ENCODE assay signal across 19 cellular contexts in genomic region chr10:32265756-32266155, GRCh38.
DNase-seq lines count a peak whose midpoint lies in the region; ATAC-seq, FAIRE-seq and TF ChIP-seq lines count a peak whose summit lies in the region.
"Had no signal": no experiment of that assay in that cellular context is flagged by ENCODE, and none has a peak within 500 bp of the region (broad histone marks: within the 10 kb centered on the region; RNA-seq: fewer than 3 reads in every experiment).

No MANE protein-coding gene starts in this region.

- FAIRE-seq in D721Med (lab: Jason Lieb, UNC), result peak; percentile 80
- FAIRE-seq: A549, G401.6, GM12892, GM18507, H1 had no signal

- TF ChIP-seq CTCF in SK-N-SH (IDR thresholded peaks at IDR 0.05) (no peak), D721Med (IDR thresholded peaks at IDR 0.05; ENCODE audit: insufficient read depth, missing control alignments) (no peak)

- no peak for ATAC-seq in SK-N-SH treated with all-trans-retinoic acid at 6 μM for 48 hours

- WGBS in SK-N-SH (ENCODE audit: low lambda C conversion rate), result 88% methylated on average over 2 of the region's 2 CpGs

- H3K9me2 ChIP-seq in SK-N-SH, result no peaks in the 10 kb centered on the region

- no peak overlapping the region for H3K9ac ChIP-seq in SK-N-SH
- H3K9ac ChIP-seq: KMS-11 had no signal

- peaks cover 38% of the 10 kb centered on the region in 2 experiments for H3K36me3 ChIP-seq in SK-N-SH (replicated peaks in 1 of 2; ENCODE audit: control insufficient read depth in 1 of 2, insufficient read depth in 2 of 2, low read length in 1 of 2)
- peaks cover 39% of the 10 kb centered on the region for H3K36me3 ChIP-seq in SJCRH30

- no peak for DNase-seq in SK-N-SH
- peak; percentile 22 for DNase-seq in D721Med (ENCODE audit: insufficient read length, low spot score)
- DNase-seq in NCI-H82 treated with DMSO at 0.1 percent for 48 hours (lab: John Stamatoyannopoulos, UW; ENCODE audit: unreplicated experiment), result peak; percentile 65
- DNase-seq in SJCRH30, result no peak
- DNase-seq in stimulated activated CD4-positive, alpha-beta T cell treated with anti-CD3 and anti-CD28 coated beads, Interleukin-12 subunit alpha, Interleukin-12 subunit beta, amount 100 ng/mL, for 4 hours, result no peak
- DNase-seq in COR-L47 (lab: John Stamatoyannopoulos, UW), result no peak
- DNase-seq: AML-193; Calu3; CD4-positive, alpha-beta memory T cell; H9 had no signal

- CTCF ChIA-PET in SK-N-SH (lab: Yijun Ruan, JAX), result interaction anchor here (2.0 to 4.6 kb wide), 2 partner anchors 9 to 80 kb away, joined by 9 to 25 read pairs; no protein-coding TSS in a partner anchor

- no peak for TF ChIP-seq RAD21 in SK-N-SH (IDR thresholded peaks at IDR 0.05; ENCODE audit: low read length)

- no peak overlapping the region for H3K4me2 ChIP-seq in SK-N-SH
- H3K4me2 ChIP-seq: A549, KMS-11 had no signal

- POLR2A ChIA-PET in SK-N-SH (lab: Yijun Ruan, JAX), result no interaction called here

- no peaks in the 10 kb centered on the region for H3K27me3 ChIP-seq in SK-N-SH (ENCODE audit: insufficient read depth)
- H3K27me3 ChIP-seq in SJCRH30, result no peaks in the 10 kb centered on the region

- H2AFZ ChIP-seq in SK-N-SH (ENCODE audit: low read depth), result no peak overlapping the region

- H3K27ac ChIP-seq in SK-N-SH (ENCODE audit: low read depth in 2 of 2, low read length in 1 of 2) (no peak overlapping the region), SJCRH30 (no peak overlapping the region)
- H3K27ac ChIP-seq: 22Rv1, A549, C4-2B, KMS-11 had no signal

- 0 out of 2 replicates have a peak, but pooled peaks cover 8% of the 10 kb centered on the region for H3K79me2 ChIP-seq in SK-N-SH (ENCODE audit: insufficient read depth)

- TF ChIP-seq EP300 in SK-N-SH (IDR thresholded peaks at IDR 0.05; ENCODE audit: borderline replicate concordance in 1 of 2, low read depth in 1 of 2, low read length in 1 of 2), result no peak

- no peak overlapping the region for H3K4me3 ChIP-seq in SK-N-SH (ENCODE audit: low read depth in 2 of 2, low read length in 1 of 2)
- H3K4me3 ChIP-seq in SJCRH30, result no peak overlapping the region
- H3K4me3 ChIP-seq: A549 had no signal

- H3K4me1 ChIP-seq in SK-N-SH (ENCODE audit: control insufficient read depth in 1 of 2, insufficient read depth in 2 of 2, low read depth in 1 of 2, low read length in 1 of 2), result no peaks in the 10 kb centered on the region; a peak in 1 of 4 replicates
- H3K4me1 ChIP-seq in SJCRH30, result no peaks in the 10 kb centered on the region

- H3K9me3 ChIP-seq in SK-N-SH, result no peaks in the 10 kb centered on the region
- no peaks in the 10 kb centered on the region; the same call in 1 of the 2 replicates for H3K9me3 ChIP-seq in SJCRH30 (replicated peaks)
- H3K9me3 ChIP-seq: A549 had no signal

- H4K20me1 ChIP-seq in SK-N-SH (ENCODE audit: insufficient read depth), result no peaks in the 10 kb centered on the region

- H3F3A ChIP-seq in SK-N-SH (replicated peaks; ENCODE audit: insufficient read depth), result peaks cover 9% of the 10 kb centered on the region

TF ChIP-seq in SK-N-SH, 30 proteins besides CTCF, POLR2A, EP300 and RAD21:
- peak; percentile 14; the same call in 1 of the 2 replicates for TF ChIP-seq POLR2AphosphoS5 (IDR thresholded peaks at IDR 0.05; ENCODE audit: low read depth, low read length)
- TF ChIP-seq JUND (IDR thresholded peaks at IDR 0.05), result no peak
- no peak for TF ChIP-seq SIN3A (IDR thresholded peaks at IDR 0.05; ENCODE audit: borderline replicate concordance, low read depth, low read length)
- TF ChIP-seq NRF1 (IDR thresholded peaks at IDR 0.05; ENCODE audit: low read depth, low read length), result no peak

TF ChIP-seq in SK-N-SH treated with all-trans-retinoic acid at 6 μM for 48 hours, 23 proteins besides CTCF, POLR2A, EP300 and RAD21:
- TF ChIP-seq SNAI2 (CRISPR knock-in tag; IDR thresholded peaks at IDR 0.05) (no peak), OSR1 (CRISPR knock-in tag; IDR thresholded peaks at IDR 0.05) (no peak), ESRRG (CRISPR knock-in tag; IDR thresholded peaks at IDR 0.05) (no peak), POU6F1 (CRISPR knock-in tag; IDR thresholded peaks at IDR 0.05; ENCODE audit: borderline replicate concordance, low read depth) (no peak), CSRNP3 (CRISPR knock-in tag; IDR thresholded peaks at IDR 0.05) (no peak), PATZ1 (CRISPR knock-in tag; IDR thresholded peaks at IDR 0.05; ENCODE audit: borderline replicate concordance) (no peak), BACH2 (CRISPR knock-in tag; IDR thresholded peaks at IDR 0.05; ENCODE audit: borderline replicate concordance) (no peak), ZNF8 (CRISPR knock-in tag; IDR thresholded peaks at IDR 0.05) (no peak), ZFP3 (CRISPR knock-in tag; IDR thresholded peaks at IDR 0.05) (no peak), ISL1 (CRISPR knock-in tag; IDR thresholded peaks at IDR 0.05) (no peak), GLIS3 (CRISPR knock-in tag; IDR thresholded peaks at IDR 0.05) (no peak), TOX (CRISPR knock-in tag; IDR thresholded peaks at IDR 0.05; ENCODE audit: borderline replicate concordance) (no peak)

Comparison
In these comparisons a context has a peak if more than half of its experiments do, and no peak if none do; other contexts are left out.
1. DNase-seq: peak in D721Med (single experiment) and NCI-H82 treated with DMSO at 0.1 percent for 48 hours (single experiment); none in SK-N-SH (single experiment), SJCRH30 (0 of 2), stimulated activated CD4-positive, alpha-beta T cell treated with anti-CD3 and anti-CD28 coated beads, Interleukin-12 subunit alpha, Interleukin-12 subunit beta, amount 100 ng/mL, for 4 hours (single experiment) and COR-L47 (single experiment).